Comparison of ENCODE assay signal across 9 cellular contexts in the genomic region with DNA sequence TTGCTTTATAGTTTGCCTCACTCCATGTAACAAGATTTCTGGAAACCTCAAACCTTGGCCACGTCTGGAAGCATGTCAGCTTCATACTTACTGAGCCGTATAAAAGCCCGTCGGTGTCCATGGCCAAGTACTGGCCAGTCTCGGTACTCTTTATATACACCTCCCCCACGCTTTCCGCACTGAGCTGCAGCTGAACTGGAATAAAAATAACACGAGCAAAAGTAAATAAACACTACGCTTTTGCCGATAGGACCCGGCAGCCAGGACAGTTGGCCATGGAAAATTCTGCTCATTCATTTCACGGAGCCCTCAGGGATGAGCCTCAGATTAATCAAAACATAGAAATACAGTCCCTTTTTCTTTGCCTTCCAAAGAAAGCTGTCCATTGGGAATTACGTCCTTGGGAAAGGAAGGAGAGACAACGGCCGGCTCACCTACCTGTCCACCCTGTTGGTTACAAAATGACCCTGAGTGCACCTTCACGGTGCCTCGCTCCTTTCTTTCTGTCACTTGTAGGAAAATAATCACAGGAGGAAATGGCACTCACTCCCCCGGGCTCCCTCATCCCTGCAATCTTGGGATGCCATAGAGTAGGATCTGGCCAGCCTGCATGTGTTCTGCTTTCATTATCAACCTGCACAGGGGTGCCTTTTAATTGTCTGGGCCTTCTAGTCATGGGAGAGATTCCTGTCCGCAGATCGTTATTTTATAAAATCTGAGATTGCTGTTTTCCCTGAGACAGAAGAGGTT.
A peak's percentile ranks its signal among the peaks of the same experiment; 100 is the strongest.
DNase-seq lines count a peak whose midpoint lies in the region; ATAC-seq and TF ChIP-seq lines count a peak whose summit lies in the region.
"Had no signal": no experiment of that assay in that cellular context is flagged by ENCODE, and none has a peak within 500 bp of the region (broad histone marks: within the 10 kb centered on the region; RNA-seq: fewer than 3 reads in every experiment).

No MANE protein-coding gene starts in this region.

- in situ Hi-C loops in gastrocnemius medialis (cut with MboI; ENCODE audit: low sequenced_read_pairs in 4 of 4), result loop anchor here in 2 of 4 donors (25.0 kb wide), 1 partner anchor 287 kb away; no protein-coding TSS in a partner anchor

- no peaks in the 10 kb centered on the region for H3K9me3 ChIP-seq in left ventricle myocardium inferior (replicated peaks)
- no peaks in the 10 kb centered on the region for H3K9me3 ChIP-seq in gastrocnemius medialis
- no peaks in the 10 kb centered on the region for H3K9me3 ChIP-seq in A673 (ENCODE audit: low read depth, low read length, poor library complexity, severe bottlenecking)

- no TSS peak for BruUV-seq in A673 (replicated peaks; lab: Mats Ljungman, UMichigan)

- ATAC-seq in gastrocnemius medialis (peak; percentile 33 to 78), HG03196 (IDR thresholded peaks at IDR 0.05; ENCODE audit: unreplicated experiment) (no peak)

- DNase-seq in GM03348 (ENCODE audit: low spot score), result peak; percentile 29
- DNase-seq in amniotic epithelial cell (ENCODE audit: low read depth), result peak; percentile 58
- DNase-seq in left ventricle myocardium inferior, result peak; percentile 44
- DNase-seq in gastrocnemius medialis, result peak; percentile 2 to 16
- DNase-seq in NCI-H524 (lab: John Stamatoyannopoulos, UW), result no peak
- DNase-seq in T-helper 2 cell, result no peak
- DNase-seq in A673 (ENCODE audit: low spot score), result no peak
- DNase-seq: activated T-cell treated with anti-CD3 and anti-CD28 coated beads, Interleukin-2, amount 50 U/mL, for 1 hour had no signal

- H3K27ac ChIP-seq in left ventricle myocardium inferior (replicated peaks), result peak overlapping the region; percentile 82
- H3K27ac ChIP-seq in gastrocnemius medialis, result peak overlapping the region; percentile 30 to 60 (median 40)
- no peak overlapping the region for H3K27ac ChIP-seq in A673 (ENCODE audit: low read depth, low read length, poor library complexity, severe bottlenecking)

- TF ChIP-seq CTCF in left ventricle myocardium inferior (IDR thresholded peaks at IDR 0.05; ENCODE audit: borderline replicate concordance) (no peak), gastrocnemius medialis (IDR thresholded peaks at IDR 0.05 in 4 of 5, conservative IDR thresholded peaks at IDR 0.05 in 1 of 5) (no peak), A673 (conservative IDR thresholded peaks at IDR 0.05; ENCODE audit: low read depth, low read length) (no peak)

- CTCF ChIA-PET in A673 (lab: Charles Lee), result no interaction called here

- H3K4me3 ChIP-seq in left ventricle myocardium inferior (peak overlapping the region; percentile 53), gastrocnemius medialis (peak overlapping the region; percentile 2 to 39 (median 35)), A673 (ENCODE audit: low read depth, low read length, poor library complexity, severe bottlenecking) (no peak overlapping the region)

- H3K4me1 ChIP-seq in left ventricle myocardium inferior, result peaks cover 45% of the 10 kb centered on the region
- H3K4me1 ChIP-seq in gastrocnemius medialis, result peaks cover 4 to 18% of the 10 kb centered on the region in 2 donors
- peaks cover 15% of the 10 kb centered on the region for H3K4me1 ChIP-seq in A673 (ENCODE audit: insufficient read depth, low read length, poor library complexity, severe bottlenecking)

- POLR2A ChIA-PET in A673 (lab: Charles Lee; ENCODE audit: low non-redundant PET), result no interaction called here

- intact Hi-C loops in left ventricle myocardium inferior (cut with micrococcal nuclease), result loop anchor here (10.0 kb wide), 1 partner anchor 54 kb away; no protein-coding TSS in a partner anchor
- intact Hi-C loops in gastrocnemius medialis (cut with DNase I; ENCODE audit: low total_unique reads), result no loop called here
- intact Hi-C loops in A673 (cut with micrococcal nuclease; ENCODE audit: unreplicated experiment), result no loop called here

- H3K36me3 ChIP-seq in left ventricle myocardium inferior, result no peaks in the 10 kb centered on the region
- H3K36me3 ChIP-seq in gastrocnemius medialis, result no peaks in the 10 kb centered on the region
- H3K36me3 ChIP-seq in A673 (ENCODE audit: insufficient read depth, low read length, poor library complexity, severe bottlenecking), result no peaks in the 10 kb centered on the region

- no peak for TF ChIP-seq POLR2A in gastrocnemius medialis (IDR thresholded peaks at IDR 0.05)

- H3K27me3 ChIP-seq in left ventricle myocardium inferior (ENCODE audit: low read depth) (no peaks in the 10 kb centered on the region), gastrocnemius medialis (no peaks in the 10 kb centered on the region), A673 (replicated peaks; ENCODE audit: insufficient read depth, low read depth, low read length, poor library complexity) (no peaks in the 10 kb centered on the region)

Comparison
In these comparisons a context has a peak if more than half of its experiments do, and no peak if none do; other contexts are left out.
1. DNase-seq: peak in GM03348 (single experiment), amniotic epithelial cell (single experiment), left ventricle myocardium inferior (single experiment) and gastrocnemius medialis (2 of 2); none in NCI-H524 (0 of 2), T-helper 2 cell (0 of 5) and A673 (single experiment).